Comparison of ENCODE assay signal across 8 cellular contexts in genomic region chrX:54494970-54495813, GRCh38. TPM values are rescaled to one million over a fixed set of nuclear protein-coding genes. Genes with fewer than 3 reads are reported as not detected.
DNase-seq lines count a peak whose midpoint lies in the region; ATAC-seq, FAIRE-seq and TF ChIP-seq lines count a peak whose summit lies in the region.

No MANE protein-coding gene starts in this region.

- ATAC-seq in HG03432 (IDR thresholded peaks at IDR 0.05; ENCODE audit: unreplicated experiment) (peak; percentile 25), HG03159 (IDR thresholded peaks at IDR 0.05; ENCODE audit: unreplicated experiment) (no peak), GM19035 (IDR thresholded peaks at IDR 0.05; ENCODE audit: unreplicated experiment) (no peak)
- ATAC-seq in stimulated activated naive CD8-positive, alpha-beta T cell treated with anti-CD3 and anti-CD28 coated beads, Interleukin-15, amount 100 ng/mL, for 72 hours: peak; percentile 53

- peaks cover 62% of the 10 kb centered on the region for H3K4me1 Mint-ChIP-seq in brain
- peaks cover 9% of the 10 kb centered on the region for H3K4me1 Mint-ChIP-seq in stimulated activated naive CD8-positive, alpha-beta T cell treated with anti-CD3 and anti-CD28 coated beads, Interleukin-15, amount 100 ng/mL, for 72 hours

- no peak for FAIRE-seq in kidney (lab: Jason Lieb, UNC)

- H3K27ac ChIP-seq in kidney (ENCODE audit: low read depth in 2 of 2, low read length in 2 of 2): peak overlapping the region in 1 of 2 donors; percentile 2

- H3K4me1 ChIP-seq in kidney (ENCODE audit: control insufficient read depth in 1 of 2, insufficient read depth in 1 of 2, low read depth in 1 of 2, low read length in 2 of 2): peaks cover 0 to 5% of the 10 kb centered on the region in 2 donors

- peak overlapping the region; percentile 59 to 65 for H3K4me3 ChIP-seq in kidney (ENCODE audit: low read length in 2 of 2)

- no peaks in the 10 kb centered on the region for H3K36me3 ChIP-seq in kidney (ENCODE audit: control insufficient read depth in 1 of 2, insufficient read depth in 2 of 2, low read length in 2 of 2)

- TF ChIP-seq CTCF in brain (conservative IDR thresholded peaks at IDR 0.05) (no peak), kidney (IDR thresholded peaks at IDR 0.05; ENCODE audit: borderline replicate concordance, extremely low read depth, insufficient read depth) (no peak)

- H3K27me3 Mint-ChIP-seq in brain: no peaks in the 10 kb centered on the region
- peaks cover 43% of the 10 kb centered on the region for H3K27me3 Mint-ChIP-seq in stimulated activated naive CD8-positive, alpha-beta T cell treated with anti-CD3 and anti-CD28 coated beads, Interleukin-15, amount 100 ng/mL, for 72 hours

- peak overlapping the region; percentile 90 to 95 (median 94) for H3K4me3 Mint-ChIP-seq in brain
- H3K4me3 Mint-ChIP-seq in stimulated activated naive CD8-positive, alpha-beta T cell treated with anti-CD3 and anti-CD28 coated beads, Interleukin-15, amount 100 ng/mL, for 72 hours: peak overlapping the region; percentile 63 to 68

- DNase-seq in AG08396 (ENCODE audit: low spot score): peak; percentile 43
- peak; percentile 75 for DNase-seq in kidney
- DNase-seq in stimulated activated naive CD8-positive, alpha-beta T cell treated with anti-CD3 and anti-CD28 coated beads, Interleukin-15, amount 100 ng/mL, for 72 hours: peak in 1 of 2 donors; percentile 1
- no peak for DNase-seq in NK-92 (lab: John Stamatoyannopoulos, UW; ENCODE audit: unreplicated experiment)

- H3K9me3 ChIP-seq in kidney (ENCODE audit: control insufficient read depth in 1 of 2, low read length in 2 of 2): no peaks in the 10 kb centered on the region

- peak overlapping the region; percentile 6 to 26 for H3K9ac ChIP-seq in kidney (ENCODE audit: low read length in 2 of 2)

- H3K9me3 Mint-ChIP-seq in brain: peaks cover 0 to 34% (median 8%) of the 10 kb centered on the region in 5 experiments
- no peaks in the 10 kb centered on the region for H3K9me3 Mint-ChIP-seq in stimulated activated naive CD8-positive, alpha-beta T cell treated with anti-CD3 and anti-CD28 coated beads, Interleukin-15, amount 100 ng/mL, for 72 hours

- intact Hi-C loops in kidney (cut with DNase I): no loop called here

- peaks cover 18% of the 10 kb centered on the region for H3K36me3 Mint-ChIP-seq in brain

- H3K27ac Mint-ChIP-seq in brain: peak overlapping the region; percentile 71 to 97 (median 95)
- H3K27ac Mint-ChIP-seq in stimulated activated naive CD8-positive, alpha-beta T cell treated with anti-CD3 and anti-CD28 coated beads, Interleukin-15, amount 100 ng/mL, for 72 hours: no peak overlapping the region

RNA-seq across cellular contexts. Expression of gene FGD1, which starts 0.8 kb away (rescaled TPM):
- polyA plus RNA-seq in brain (ENCODE audit: insufficient read depth, low read depth, low replicate concordance) (17.4 TPM), kidney (ENCODE audit: insufficient read depth, low read depth, low replicate concordance) (2.7 TPM)
- 4.7 TPM for total RNA-seq in kidney

RNA-seq across cellular contexts. Expression of gene GNL3L, which starts 34.8 kb away (rescaled TPM):
- polyA plus RNA-seq in brain (ENCODE audit: insufficient read depth, low read depth, low replicate concordance) (10.2 TPM), kidney (ENCODE audit: insufficient read depth, low read depth, low replicate concordance) (2.5 TPM)
- 45.0 TPM for total RNA-seq in kidney

RNA-seq across cellular contexts. Expression of gene TSR2, which starts 55.0 kb away (rescaled TPM):
- polyA plus RNA-seq in brain (ENCODE audit: insufficient read depth, low read depth, low replicate concordance) (98.8 TPM), kidney (ENCODE audit: insufficient read depth, low read depth, low replicate concordance) (70.2 TPM)
- total RNA-seq in kidney: 48.0 TPM

Comparison
In these comparisons a context has a peak if more than half of its experiments do, and no peak if none do; other contexts are left out.
1. ATAC-seq: peak in HG03432 (single experiment) and stimulated activated naive CD8-positive, alpha-beta T cell treated with anti-CD3 and anti-CD28 coated beads, Interleukin-15, amount 100 ng/mL, for 72 hours (single experiment); none in HG03159 (single experiment) and GM19035 (single experiment).
2. H3K27ac Mint-ChIP-seq: peak in brain (5 of 5); none in stimulated activated naive CD8-positive, alpha-beta T cell treated with anti-CD3 and anti-CD28 coated beads, Interleukin-15, amount 100 ng/mL, for 72 hours (0 of 2).